In genomic region chr16:1984347-1985225, GRCh38 we compare ENCODE assay signal across 7 cellular contexts.
DNase-seq lines count a peak whose midpoint lies in the region; ATAC-seq lines count a peak whose summit lies in the region.

No MANE protein-coding gene starts in this region.

- peak overlapping the region; percentile 84 for H3K4me3 Mint-ChIP-seq in activated naive CD8-positive, alpha-beta T cell

- H3K27ac Mint-ChIP-seq in activated naive CD8-positive, alpha-beta T cell = peak overlapping the region; percentile 58

- peak; percentile 3 for ATAC-seq in GM18517 (IDR thresholded peaks at IDR 0.05; ENCODE audit: unreplicated experiment)
- peak; percentile 10 for ATAC-seq in HG03135 (IDR thresholded peaks at IDR 0.05; ENCODE audit: unreplicated experiment)
- peak; percentile 4 for ATAC-seq in stimulated activated naive CD8-positive, alpha-beta T cell treated with anti-CD3 and anti-CD28 coated beads, Interleukin-15, Interleukin-2, amounts not matched to agents 100 U/mL and 50 U/mL, for 24 hours

- peaks cover 52% of the 10 kb centered on the region for H3K27me3 ChIP-seq in iPS-15b (ENCODE audit: control insufficient read depth, insufficient read depth, low read length)

- H3K36me3 Mint-ChIP-seq in activated naive CD8-positive, alpha-beta T cell = no peaks in the 10 kb centered on the region

- no peaks in the 10 kb centered on the region for H3K9me3 ChIP-seq in iPS-15b (ENCODE audit: control insufficient read depth, insufficient read depth, low read length)

- DNase-seq in stimulated activated naive CD8-positive, alpha-beta T cell treated with anti-CD3 and anti-CD28 coated beads, Interleukin-15, Interleukin-2, amounts not matched to agents 100 U/mL and 50 U/mL, for 24 hours = no peak
- DNase-seq in cerebellar nuclear complex (lab: John Stamatoyannopoulos, UW) (no peak), HCEC 1CT (no peak)

- peaks cover 6% of the 10 kb centered on the region for H3K4me1 ChIP-seq in iPS-15b (ENCODE audit: control insufficient read depth, insufficient read depth, low read length)

- peaks cover 18% of the 10 kb centered on the region for H3K4me1 Mint-ChIP-seq in activated naive CD8-positive, alpha-beta T cell (ENCODE audit: low read depth)

- peaks cover 16% of the 10 kb centered on the region for H3K36me3 ChIP-seq in iPS-15b (ENCODE audit: control insufficient read depth, insufficient read depth, low read length)

- H3K9ac ChIP-seq in iPS-15b (ENCODE audit: low read depth, low read length) = peak overlapping the region; percentile 79

- H3K9me3 Mint-ChIP-seq in activated naive CD8-positive, alpha-beta T cell (ENCODE audit: low read depth) = no peaks in the 10 kb centered on the region

- H3K4me3 ChIP-seq in iPS-15b (ENCODE audit: low read depth, low read length) = peak overlapping the region; percentile 76

- peaks cover 5% of the 10 kb centered on the region for H3K27me3 Mint-ChIP-seq in activated naive CD8-positive, alpha-beta T cell
